Comparison of ENCODE assay signal across 8 cellular contexts in genomic region chr9:124415102-124415851, GRCh38. TPM values are rescaled to one million over a fixed set of nuclear protein-coding genes. Genes with fewer than 3 reads are reported as not detected.
DNase-seq lines count a peak whose midpoint lies in the region; ATAC-seq and TF ChIP-seq lines count a peak whose summit lies in the region.

Gene PSMB7, minus strand, starts transcription at chr9:124415442. Its CDS starts 17 bp downstream, at chr9:124415425.

- DNase-seq in AG04450 (ENCODE audit: low read depth, low spot score): peak; percentile 91
- DNase-seq in NCI-H2227 treated with DMSO at 0.1 percent for 48 hours (lab: John Stamatoyannopoulos, UW): peak; percentile 84
- peak; percentile 97 for DNase-seq in WTC11 (ENCODE audit: low spot score)
- peak; percentile 16 to 97 (median 90) for DNase-seq in caudate nucleus (lab: John Stamatoyannopoulos, UW)
- peak; percentile 96 for DNase-seq in inferior parietal cortex (ENCODE audit: extremely low spot score)
- peak; percentile 95 to 98 for DNase-seq in stimulated activated CD4-positive, alpha-beta T cell treated with anti-CD3 and anti-CD28 coated beads, Interleukin-12 subunit alpha, Interleukin-12 subunit beta, amount 100 ng/mL, for 24 hours (ENCODE audit: low read depth in 2 of 2)

- peaks cover 5% of the 10 kb centered on the region; the same call in 1 of the 2 replicates for H3K9me3 ChIP-seq in AG04450 (ENCODE audit: control insufficient read depth, insufficient read depth, low read length)

- peaks cover 4% of the 10 kb centered on the region for H3K9me3 Mint-ChIP-seq in WTC11

- peaks cover 39% of the 10 kb centered on the region for H3K36me3 Mint-ChIP-seq in WTC11

- POLR2A ChIA-PET in AG04450 (lab: Yijun Ruan, JAX) (no interaction called here), WTC11 (lab: Charles Lee) (no interaction called here)

- H3K27ac ChIP-seq in AG04450 (ENCODE audit: low read depth, low read length): peak within 1 kb of the TSS; percentile 69
- H3K27ac ChIP-seq in caudate nucleus (ENCODE audit: low read depth, low read length): no peak within 1 kb of the TSS

- TF ChIP-seq CTCF in AG04450 (IDR thresholded peaks at IDR 0.05; ENCODE audit: low read depth, low read length) (peak; percentile 83), WTC11 (IDR thresholded peaks at IDR 0.05) (peak; percentile 47)

- peak within 1 kb of the TSS; percentile 99 for H3K4me3 Mint-ChIP-seq in WTC11

- no peaks in the 10 kb centered on the region for H3K27me3 Mint-ChIP-seq in WTC11 (ENCODE audit: low read depth)

- H3K4me3 ChIP-seq in AG04450 (ENCODE audit: low read depth, low read length): peak within 1 kb of the TSS; percentile 97

- H3K4me1 Mint-ChIP-seq in WTC11: peaks cover 10% of the 10 kb centered on the region

- H3K27me3 ChIP-seq in AG04450 (ENCODE audit: control insufficient read depth, insufficient read depth, low read length): no peaks in the 10 kb centered on the region

- H3K27ac Mint-ChIP-seq in WTC11: peak within 1 kb of the TSS; percentile 98

- peak; percentile 84 for ATAC-seq in GM18873 (IDR thresholded peaks at IDR 0.05; ENCODE audit: low FRiP score, unreplicated experiment)
- peak; percentile 90 for ATAC-seq in HG03159 (IDR thresholded peaks at IDR 0.05; ENCODE audit: unreplicated experiment)
- ATAC-seq in WTC11: peak; percentile 65

- CTCF ChIA-PET in AG04450 (lab: Charles Lee): interaction anchor here (0.7 to 4.0 kb wide), 5 partner anchors 22 to 199 kb away, joined by 3 to 22 read pairs (median 3); no protein-coding TSS in a partner anchor
- CTCF ChIA-PET in WTC11 (lab: Charles Lee): interaction anchor here (0.6 to 1.4 kb wide), 5 partner anchors 38 to 375 kb away, joined by 3 to 6 read pairs (median 3); no protein-coding TSS in a partner anchor

TF ChIP-seq in WTC11, 78 proteins besides CTCF, POLR2A, EP300 and RAD21:
- TF ChIP-seq SOX15 (CRISPR knock-in tag; IDR thresholded peaks at IDR 0.05): no peak
- 0 out of 2 replicates have a peak, but pooled peaks have one; percentile 37 for TF ChIP-seq ARID4B (CRISPR knock-in tag; IDR thresholded peaks at IDR 0.05; ENCODE audit: borderline replicate concordance)
- TF ChIP-seq, protein P1, sequence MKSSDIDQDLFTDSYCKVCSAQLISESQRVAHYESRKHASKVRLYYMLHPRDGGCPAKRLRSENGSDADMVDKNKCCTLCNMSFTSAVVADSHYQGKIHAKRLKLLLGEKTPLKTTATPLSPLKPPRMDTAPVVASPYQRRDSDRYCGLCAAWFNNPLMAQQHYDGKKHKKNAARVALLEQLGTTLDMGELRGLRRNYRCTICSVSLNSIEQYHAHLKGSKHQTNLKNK (CRISPR knock-in tag; IDR thresholded peaks at IDR 0.05): no peak
- peak; percentile 97 for TF ChIP-seq NR2C2 (CRISPR knock-in tag; IDR thresholded peaks at IDR 0.05)
- TF ChIP-seq IRF2 (CRISPR knock-in tag; IDR thresholded peaks at IDR 0.05; ENCODE audit: borderline replicate concordance, low read depth): no peak
- no peak for TF ChIP-seq HMGXB4 (CRISPR knock-in tag; IDR thresholded peaks at IDR 0.05)
- peak; percentile 75; the same call in 1 of the 2 replicates for TF ChIP-seq GABPB1 (CRISPR knock-in tag; IDR thresholded peaks at IDR 0.05)
- peak; percentile 90 for TF ChIP-seq NFE2L1 (CRISPR knock-in tag; IDR thresholded peaks at IDR 0.05)
- peak; percentile 67; the same call in 1 of the 2 replicates for TF ChIP-seq CREM (CRISPR knock-in tag; IDR thresholded peaks at IDR 0.05)
- 0 out of 2 replicates have a peak, but pooled peaks have one; percentile 63 for TF ChIP-seq MYBL2 (CRISPR knock-in tag; IDR thresholded peaks at IDR 0.05)
- TF ChIP-seq SP1 (CRISPR knock-in tag; conservative IDR thresholded peaks at IDR 0.05): peak; percentile 81
- peak; percentile 90; the same call in 1 of the 2 replicates for TF ChIP-seq ETV6 (CRISPR knock-in tag; IDR thresholded peaks at IDR 0.05)
- no peak for TF ChIP-seq STAT6 (CRISPR knock-in tag; conservative IDR thresholded peaks at IDR 0.05; ENCODE audit: low read depth)
- peak; percentile 56; the same call in 1 of the 2 replicates for TF ChIP-seq ZNF396 (CRISPR knock-in tag; IDR thresholded peaks at IDR 0.05; ENCODE audit: borderline replicate concordance)
- TF ChIP-seq MAX (CRISPR knock-in tag; IDR thresholded peaks at IDR 0.05): peak; percentile 58; the same call in 1 of the 2 replicates
- TF ChIP-seq GTF2I (CRISPR knock-in tag; conservative IDR thresholded peaks at IDR 0.05): peak; percentile 81
- TF ChIP-seq FOXK1 (CRISPR knock-in tag; IDR thresholded peaks at IDR 0.05): peak; percentile 93
TF ChIP-seq in WTC11: peak in this region for 12.

RNA-seq across cellular contexts. Expression of gene PSMB7, which starts in this region (rescaled TPM):
- polyA plus RNA-seq in AG04450 (2011; rRNA removed): 382 and 396 TPM in 2 replicates
- 181 and 188 TPM in 2 replicates for polyA minus RNA-seq in AG04450 (2011; rRNA and poly(A)+ RNA removed)
- total RNA-seq in WTC11 (2021): 160 to 187 TPM (median 164 TPM) in 3 replicates
